22 cellular contexts compared by ENCODE assay signal in the genomic region with DNA sequence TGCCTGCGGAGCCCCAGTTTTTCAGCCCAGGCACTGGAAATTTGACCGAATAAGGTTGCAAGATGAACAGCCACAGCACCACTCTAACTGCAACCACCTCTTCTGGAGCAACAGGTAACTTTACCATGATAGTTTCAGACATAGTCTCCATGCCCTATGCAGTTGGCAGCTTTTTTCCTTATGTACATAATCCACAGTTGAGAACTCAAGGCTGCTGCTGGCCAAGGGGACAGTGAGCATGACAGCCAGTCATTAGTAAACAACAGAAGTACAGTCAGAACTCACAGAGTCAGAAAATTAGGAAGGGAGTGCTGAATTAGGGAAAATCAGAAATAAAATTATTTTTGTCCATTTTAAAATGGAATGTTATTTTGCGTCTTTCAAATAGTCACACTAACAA.
"Had no signal": no experiment of that assay in that cellular context is flagged by ENCODE, and none has a peak within 500 bp of the region (broad histone marks: within the 10 kb centered on the region; RNA-seq: fewer than 3 reads in every experiment).

No MANE protein-coding gene starts in this region.

- H3K4me3 ChIP-seq: coronary artery, dorsolateral prefrontal cortex, esophagus squamous epithelium, gastrocnemius medialis, heart right ventricle, left ventricle myocardium inferior, lower lobe of right lung, mucosa of descending colon had no signal

- FAIRE-seq: endothelial cell of umbilical vein, islet of Langerhans, keratinocyte had no signal

- H3K4me3 Mint-ChIP-seq: mesothelial cell of epicardium had no signal

- H3K36me3 Mint-ChIP-seq: mesothelial cell of epicardium had no signal

- ATAC-seq: gastrocnemius medialis, heart right ventricle, left cardiac atrium, lower lobe of right lung, mucosa of descending colon had no signal

- H3K36me3 ChIP-seq: esophagus squamous epithelium, gastrocnemius medialis, heart right ventricle, left ventricle myocardium inferior, lower lobe of right lung had no signal

- H3K9me3 ChIP-seq: esophagus squamous epithelium, gastrocnemius medialis, heart right ventricle, left ventricle myocardium inferior, lower lobe of right lung, mucosa of descending colon had no signal

- H3K27me3 ChIP-seq: esophagus squamous epithelium, heart right ventricle had no signal

- H3K27ac Mint-ChIP-seq: mesothelial cell of epicardium had no signal

- H3K27ac ChIP-seq: coronary artery, dorsolateral prefrontal cortex, esophagus squamous epithelium, gastrocnemius medialis, heart right ventricle, left ventricle myocardium inferior, lower lobe of right lung had no signal

- H3K4me1 ChIP-seq: esophagus squamous epithelium, gastrocnemius medialis, heart right ventricle, left ventricle myocardium inferior, lower lobe of right lung had no signal

- DNase-seq: dermis blood vessel endothelial cell; dorsolateral prefrontal cortex; effector CD4-positive, alpha-beta T cell; effector memory CD4-positive, alpha-beta T cell; esophagus squamous epithelium; foreskin fibroblast; foreskin melanocyte; gastrocnemius medialis; glutamatergic neuron; head of caudate nucleus; heart right ventricle; hippocampal formation; left cardiac atrium; left ventricle myocardium inferior; lower lobe of right lung; mesenchymal stem cell; mucosa of descending colon had no signal
